ENCODE assay signal across 16 cellular contexts in the genomic region with DNA sequence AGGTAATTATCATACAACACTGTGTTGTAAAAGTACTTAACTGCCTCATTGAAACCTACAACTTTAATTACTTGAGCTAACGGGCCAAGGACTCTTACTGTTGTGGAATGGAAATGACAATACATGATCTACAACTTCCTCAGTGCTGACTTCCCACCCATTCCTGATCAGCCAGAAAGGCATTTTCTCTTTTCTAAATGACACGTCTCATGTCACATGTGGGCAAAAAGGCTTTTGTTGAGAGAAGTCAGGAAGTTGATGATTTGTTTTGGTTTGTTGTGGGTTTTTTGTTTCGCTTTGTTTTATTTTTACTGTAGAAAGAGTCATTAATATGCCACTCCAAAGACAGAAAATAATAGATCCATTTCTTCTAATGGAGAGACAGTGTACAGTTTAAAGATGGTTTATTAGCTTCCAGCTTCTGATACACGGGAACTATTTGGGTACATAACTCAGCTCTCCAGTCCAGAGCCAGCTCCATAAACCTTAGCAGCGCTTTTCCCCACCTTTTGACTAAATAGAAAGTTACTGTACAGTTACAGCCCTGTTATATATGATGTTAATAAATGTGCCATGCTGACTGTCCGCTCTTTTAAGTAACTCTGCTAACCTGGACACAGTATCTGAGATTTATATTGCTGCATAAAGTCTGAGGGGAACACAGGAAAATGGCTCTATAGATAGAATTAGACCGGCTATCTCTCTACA.
DNase-seq lines count a peak whose midpoint lies in the region; ATAC-seq and TF ChIP-seq lines count a peak whose summit lies in the region.
"Had no signal": no experiment of that assay in that cellular context is flagged by ENCODE, and none has a peak within 500 bp of the region (broad histone marks: within the 10 kb centered on the region; RNA-seq: fewer than 3 reads in every experiment).

No MANE protein-coding gene starts in this region.

- DNase-seq in MV-4-11 (lab: John Stamatoyannopoulos, UW) (peak; percentile 15), iPS-NIHi11 (ENCODE audit: low spot score) (peak; percentile 16), EL (no peak), tibial artery (no peak), NCI-H187 treated with DMSO at 0.1 percent for 48 hours (lab: John Stamatoyannopoulos, UW) (no peak), left ventricle myocardium inferior (no peak)
- DNase-seq: GDM1, H9, KBM-7, NCI-H1694 treated with DMSO at 0.1 percent for 48 hours, NCI-H446 treated with DMSO at 0.1 percent for 48 hours, NCI-H526 treated with DMSO at 0.1 percent for 48 hours, PC-3, Right ventricle myocardium superior had no signal

- intact Hi-C loops in tibial artery (cut with DNase I; ENCODE audit: low total_unique reads): no loop called here
- intact Hi-C loops in left ventricle myocardium inferior (cut with micrococcal nuclease): no loop called here

- peak; percentile 51 for ATAC-seq in GM19035 (IDR thresholded peaks at IDR 0.05; ENCODE audit: unreplicated experiment)
- ATAC-seq: PC-3 had no signal

- no peaks in the 10 kb centered on the region for H3K9me3 ChIP-seq in tibial artery
- no peaks in the 10 kb centered on the region for H3K9me3 ChIP-seq in left ventricle myocardium inferior (replicated peaks)

- TF ChIP-seq CTCF in tibial artery (IDR thresholded peaks at IDR 0.05): no peak
- TF ChIP-seq CTCF in left ventricle myocardium inferior (IDR thresholded peaks at IDR 0.05; ENCODE audit: borderline replicate concordance): no peak

- H3K4me3 ChIP-seq in tibial artery (no peak overlapping the region), left ventricle myocardium inferior (no peak overlapping the region)

- H3K27me3 ChIP-seq in tibial artery: no peaks in the 10 kb centered on the region
- no peaks in the 10 kb centered on the region for H3K27me3 ChIP-seq in left ventricle myocardium inferior (ENCODE audit: low read depth)

- H3K36me3 ChIP-seq in tibial artery (no peaks in the 10 kb centered on the region), left ventricle myocardium inferior (no peaks in the 10 kb centered on the region)

- no peak overlapping the region for H3K27ac ChIP-seq in tibial artery
- no peak overlapping the region for H3K27ac ChIP-seq in left ventricle myocardium inferior (replicated peaks)
- H3K27ac ChIP-seq: C4-2B had no signal

- H3K4me1 ChIP-seq in tibial artery: no peaks in the 10 kb centered on the region
- no peaks in the 10 kb centered on the region for H3K4me1 ChIP-seq in left ventricle myocardium inferior

Comparison
In these comparisons a context has a peak if more than half of its experiments do, and no peak if none do; other contexts are left out.
1. DNase-seq: peak in MV-4-11 (single experiment) and iPS-NIHi11 (single experiment); none in EL (single experiment), tibial artery (0 of 2), NCI-H187 treated with DMSO at 0.1 percent for 48 hours (single experiment) and left ventricle myocardium inferior (single experiment).